Comparison of ENCODE assay signal across 25 cellular contexts in the genomic region with DNA sequence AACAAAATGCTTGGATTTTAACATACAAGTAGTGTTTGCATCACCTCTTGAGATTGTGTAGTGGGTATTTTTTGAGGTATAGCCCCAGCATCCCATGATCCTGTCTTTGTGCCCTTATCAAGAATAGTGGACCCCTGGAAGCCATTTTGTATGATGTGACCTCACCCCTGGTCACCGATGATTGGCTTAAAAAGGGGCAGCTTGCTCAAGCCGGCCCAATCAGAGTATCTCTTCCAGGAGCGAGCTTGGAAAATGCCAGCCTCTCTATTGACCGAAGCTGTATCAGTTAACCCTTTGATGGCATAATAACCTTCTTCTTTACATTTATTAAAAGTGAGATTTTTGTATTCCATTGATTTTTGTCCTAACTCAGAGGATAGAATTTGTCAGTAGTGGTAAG. TPM values are rescaled to one million over a fixed set of nuclear protein-coding genes. Genes with fewer than 3 reads are reported as not detected.
DNase-seq lines count a peak whose midpoint lies in the region; ATAC-seq, FAIRE-seq and TF ChIP-seq lines count a peak whose summit lies in the region.
"Had no signal": no experiment of that assay in that cellular context is flagged by ENCODE, and none has a peak within 500 bp of the region (broad histone marks: within the 10 kb centered on the region; RNA-seq: fewer than 3 reads in every experiment).

No MANE protein-coding gene starts in this region.

- TF ChIP-seq EP300 in HepG2 (IDR thresholded peaks at IDR 0.05; ENCODE audit: low read depth in 2 of 2, low read length in 2 of 2) (no peak), HepG2 (CRISPR knock-in tag; IDR thresholded peaks at IDR 0.05; ENCODE audit: borderline replicate concordance) (no peak)

- TF ChIP-seq POLR2A in HepG2 (IDR thresholded peaks at IDR 0.05; ENCODE audit: insufficient read depth in 1 of 2, low read depth in 2 of 2, low read length in 2 of 2) (no peak), right lobe of liver (IDR thresholded peaks at IDR 0.05) (no peak)

- no peak for TF ChIP-seq RAD21 in HepG2 (CRISPR knock-in tag; IDR thresholded peaks at IDR 0.05)

- H3K4me1 ChIP-seq in HepG2 (ENCODE audit: insufficient read depth, low read length) (no peaks in the 10 kb centered on the region), right lobe of liver (peaks cover 0 to 20% (median 7%) of the 10 kb centered on the region in 4 donors), osteoblast (ENCODE audit: insufficient read depth, low read length) (peaks cover 10% of the 10 kb centered on the region), upper lobe of right lung (no peaks in the 10 kb centered on the region)
- H3K4me1 ChIP-seq: Peyer's patch had no signal

- H3K79me2 ChIP-seq in HepG2 (ENCODE audit: insufficient read depth, low read length) (no peaks in the 10 kb centered on the region), osteoblast (ENCODE audit: insufficient read depth, low read length) (no peaks in the 10 kb centered on the region)

- no TSS peak for BruUV-seq in HepG2 (replicated peaks; lab: Mats Ljungman, UMichigan)

- DNase-seq in HepG2 (ENCODE audit: low spot score) (no peak), right lobe of liver (no peak), left kidney (ENCODE audit: low read depth, low spot score) (peak; percentile 15), osteoblast (ENCODE audit: insufficient read length, low spot score, missing footprints) (no peak), dorsolateral prefrontal cortex (no peak), upper lobe of right lung (no peak)
- DNase-seq: AML-193; Calu3; CD8-positive, alpha-beta memory T cell; DMS153; GOT3; HCEC 1CT; NCI-H1694 treated with DMSO at 0.1 percent for 48 hours; NCI-H2081 treated with DMSO at 0.1 percent for 48 hours; NCI-H446; NCI-H526; Peyer's patch had no signal

- intact Hi-C loops in HepG2 (cut with micrococcal nuclease; ENCODE audit: unreplicated experiment) (no loop called here), right lobe of liver (cut with DNase I) (no loop called here), dorsolateral prefrontal cortex (cut with DNase I) (no loop called here), upper lobe of right lung (cut with DNase I) (no loop called here)

- in situ Hi-C loops in HepG2 (cut with HindIII; ENCODE audit: extremely low pct_ligation_motif_present, low pct_unique_long_range_greater_than_20kb) = no loop called here

- no peaks in the 10 kb centered on the region for H3K36me3 ChIP-seq in HepG2 (replicated peaks in 1 of 2; ENCODE audit: control insufficient read depth in 1 of 2, insufficient read depth in 2 of 2, low read length in 2 of 2)
- no peaks in the 10 kb centered on the region for H3K36me3 ChIP-seq in right lobe of liver
- no peaks in the 10 kb centered on the region for H3K36me3 ChIP-seq in osteoblast (ENCODE audit: insufficient read depth, low read length)
- H3K36me3 ChIP-seq in upper lobe of right lung = no peaks in the 10 kb centered on the region
- H3K36me3 ChIP-seq: Peyer's patch had no signal

- POLR2A ChIA-PET in HepG2 (lab: Yijun Ruan, JAX) = no interaction called here

- H3K27me3 ChIP-seq in HepG2 (ENCODE audit: control insufficient read depth in 1 of 2, insufficient read depth in 2 of 2, low read length in 2 of 2) = peaks cover 0 to 4% of the 10 kb centered on the region in 2 experiments; a peak in 1 of 5 replicates
- no peaks in the 10 kb centered on the region for H3K27me3 ChIP-seq in right lobe of liver
- H3K27me3 ChIP-seq in osteoblast (ENCODE audit: insufficient read depth, low read length) = no peaks in the 10 kb centered on the region
- H3K27me3 ChIP-seq in dorsolateral prefrontal cortex = no peaks in the 10 kb centered on the region
- no peaks in the 10 kb centered on the region for H3K27me3 ChIP-seq in upper lobe of right lung
- H3K27me3 ChIP-seq: Peyer's patch had no signal

- 32% methylated on average over 4 of the region's 4 CpGs for WGBS in HepG2 (ENCODE audit: low lambda C conversion rate)
- WGBS in right lobe of liver (ENCODE audit: insufficient coverage, low coverage, low lambda C conversion rate, missing lambda C conversion rate) = no CpG with 5 or more reads among the region's 4 CpGs

- CTCF ChIA-PET in HepG2 (lab: Yijun Ruan, JAX; ENCODE audit: low intra/inter-chr PET ratio, low total read pairs) = no interaction called here

- H3K4me2 ChIP-seq in HepG2 (ENCODE audit: low read depth, low read length) (no peak overlapping the region), osteoblast (ENCODE audit: insufficient read depth, low read length) (peak overlapping the region; percentile 34)

- H2AFZ ChIP-seq in HepG2 (ENCODE audit: low read length) = no peak overlapping the region
- no peak overlapping the region for H2AFZ ChIP-seq in osteoblast (ENCODE audit: low read length)

- no peak overlapping the region for H3K27ac ChIP-seq in HepG2 (ENCODE audit: extremely low read length, insufficient read depth, low read length)
- no peak overlapping the region for H3K27ac ChIP-seq in right lobe of liver
- no peak overlapping the region for H3K27ac ChIP-seq in osteoblast (ENCODE audit: low read depth, low read length)
- no peak overlapping the region for H3K27ac ChIP-seq in dorsolateral prefrontal cortex
- no peak overlapping the region for H3K27ac ChIP-seq in upper lobe of right lung
- H3K27ac ChIP-seq: C4-2B, Peyer's patch had no signal

- no peaks in the 10 kb centered on the region for H4K20me1 ChIP-seq in HepG2 (ENCODE audit: insufficient read depth, low read length)
- H4K20me1 ChIP-seq in osteoblast (ENCODE audit: insufficient read depth, low read length) = no peaks in the 10 kb centered on the region

- no peak for FAIRE-seq in HepG2 (lab: Jason Lieb, UNC)
- FAIRE-seq: GM12892 had no signal

- no peak overlapping the region for H3K9ac ChIP-seq in HepG2 (ENCODE audit: insufficient read depth, low read depth, low read length)

- no peak overlapping the region for H3K4me3 ChIP-seq in HepG2 (replicated peaks in 1 of 3; ENCODE audit: insufficient read depth in 1 of 3, low read depth in 2 of 3, low read length in 3 of 3)
- no peak overlapping the region for H3K4me3 ChIP-seq in right lobe of liver
- no peak overlapping the region for H3K4me3 ChIP-seq in osteoblast (ENCODE audit: insufficient read depth, low read length)
- peak overlapping the region in 1 of 59 donors; percentile 28 for H3K4me3 ChIP-seq in dorsolateral prefrontal cortex
- no peak overlapping the region for H3K4me3 ChIP-seq in upper lobe of right lung
- H3K4me3 ChIP-seq: Peyer's patch had no signal

- TF ChIP-seq CTCF in HepG2 (CRISPR knock-in tag; IDR thresholded peaks at IDR 0.05) (no peak), right lobe of liver (IDR thresholded peaks at IDR 0.05) (no peak), osteoblast (IDR thresholded peaks at IDR 0.05; ENCODE audit: extremely low read depth, low read depth, low read length) (no peak), dorsolateral prefrontal cortex (IDR thresholded peaks at IDR 0.05 in 54 of 56, conservative IDR thresholded peaks at IDR 0.05 in 2 of 56; ENCODE audit: low read depth in 1 of 56, partially characterized antibody in 56 of 56) (no peak), upper lobe of right lung (IDR thresholded peaks at IDR 0.05) (no peak)

- ATAC-seq in HepG2 (no peak), right lobe of liver (no peak), upper lobe of right lung (no peak), GM18868 (IDR thresholded peaks at IDR 0.05; ENCODE audit: unreplicated experiment) (no peak)

- H3K9me3 ChIP-seq in HepG2 (ENCODE audit: low read length) = no peaks in the 10 kb centered on the region
- no peaks in the 10 kb centered on the region for H3K9me3 ChIP-seq in right lobe of liver
- no peaks in the 10 kb centered on the region for H3K9me3 ChIP-seq in osteoblast (ENCODE audit: low read depth, low read length)
- H3K9me3 ChIP-seq in upper lobe of right lung = no peaks in the 10 kb centered on the region
- H3K9me3 ChIP-seq: Peyer's patch had no signal

TF ChIP-seq in HepG2, 621 proteins besides CTCF, POLR2A, EP300 and RAD21:
- no peak for TF ChIP-seq DNMT1 (CRISPR knock-in tag; IDR thresholded peaks at IDR 0.05)
- TF ChIP-seq ZNF652 (CRISPR knock-in tag; IDR thresholded peaks at IDR 0.05; ENCODE audit: borderline replicate concordance, low read depth) = peak; percentile 38; the same call in 1 of the 2 replicates
- TF ChIP-seq ISL2 (CRISPR knock-in tag; IDR thresholded peaks at IDR 0.05) = no peak

RNA-seq across cellular contexts. Expression of gene FAM20A, which starts 55.5 kb away (rescaled TPM):
- 5.0 and 9.3 TPM in 2 replicates for total RNA-seq in HepG2 (2016; rRNA removed; fragmentation: Illumina TruSeq; extraction: Trizol)
- 4.7 and 5.8 TPM in 2 replicates for total RNA-seq in HepG2 (2016; cell fraction: cytosol; rRNA removed; fragmentation: Illumina TruSeq; extraction: Trizol; ENCODE audit: low read depth)
- total RNA-seq in HepG2 (2016; cell fraction: insoluble cytoplasmic fraction; rRNA removed; fragmentation: Illumina TruSeq; extraction: Trizol) = 5.3 and 8.6 TPM in 2 replicates
- total RNA-seq in HepG2 (2016; cell fraction: membrane; rRNA removed; fragmentation: Illumina TruSeq; extraction: Trizol) = 7.1 and 8.8 TPM in 2 replicates
- 13.0 and 14.7 TPM in 2 replicates for total RNA-seq in HepG2 (2016; cell fraction: nucleus; rRNA removed; fragmentation: Illumina TruSeq; extraction: Trizol)
- polyA plus RNA-seq in HepG2 (2011; rRNA removed) = 20.7 and 39.3 TPM in 2 replicates
- polyA plus RNA-seq in HepG2 (2011; cell fraction: cytosol; rRNA removed) = 9.9 and 13.9 TPM in 2 replicates
- 83.2 and 124 TPM in 2 replicates for polyA plus RNA-seq in HepG2 (2011; cell fraction: nucleus; rRNA removed)
- 26.8 and 56.7 TPM in 2 replicates for polyA plus RNA-seq in HepG2 (2012)
- polyA plus RNA-seq in HepG2 (2016; cell fraction: cytosol; fragmentation: Illumina TruSeq; extraction: Trizol; ENCODE audit: low read depth) = 6.1 and 7.0 TPM in 2 replicates
- 7.0 and 9.7 TPM in 2 replicates for polyA plus RNA-seq in HepG2 (2016; cell fraction: insoluble cytoplasmic fraction; fragmentation: Illumina TruSeq; extraction: Trizol; ENCODE audit: low read depth)
- polyA plus RNA-seq in HepG2 (2016; cell fraction: membrane; fragmentation: Illumina TruSeq; extraction: Trizol; ENCODE audit: low read depth) = 8.2 and 9.0 TPM in 2 replicates
- 32.0 and 32.1 TPM in 2 replicates for polyA plus RNA-seq in HepG2 (2016; cell fraction: nucleus; fragmentation: Illumina TruSeq; extraction: Trizol; ENCODE audit: insufficient read depth, low read depth)
- polyA minus RNA-seq in HepG2 (2011; rRNA and poly(A)+ RNA removed; ENCODE audit: low replicate concordance) = 13.8 TPM in 1 of 2 replicates, not detected in the other
- 5.8 and 15.1 TPM in 2 replicates for polyA minus RNA-seq in HepG2 (2011; cell fraction: cytosol; rRNA and poly(A)+ RNA removed)
- polyA minus RNA-seq in HepG2 (2011; cell fraction: nucleus; rRNA and poly(A)+ RNA removed) = 26.8 and 40.7 TPM in 2 replicates
- 10 to 100 TPM; 28.2 to 86.0 (median 45.0) TPM for total RNA-seq in right lobe of liver
- total RNA-seq in osteoblast = 63.3 and 72.2 TPM in 2 replicates
- total RNA-seq in dorsolateral prefrontal cortex = 10 to 100 TPM in 7 of 120 experiments, 1 to 10 TPM in 110, under 1 TPM in 3; 0.58 to 19.6 (median 2.4) TPM
- total RNA-seq in upper lobe of right lung = 43.3 TPM
- total RNA-seq: A172; CD8-positive, alpha-beta memory T cell; G401; OCI-LY7 had no signal
- polyA plus RNA-seq: AG04450, IgD-negative memory B cell had no signal
